23 cellular contexts compared by ENCODE assay signal in the genomic region with DNA sequence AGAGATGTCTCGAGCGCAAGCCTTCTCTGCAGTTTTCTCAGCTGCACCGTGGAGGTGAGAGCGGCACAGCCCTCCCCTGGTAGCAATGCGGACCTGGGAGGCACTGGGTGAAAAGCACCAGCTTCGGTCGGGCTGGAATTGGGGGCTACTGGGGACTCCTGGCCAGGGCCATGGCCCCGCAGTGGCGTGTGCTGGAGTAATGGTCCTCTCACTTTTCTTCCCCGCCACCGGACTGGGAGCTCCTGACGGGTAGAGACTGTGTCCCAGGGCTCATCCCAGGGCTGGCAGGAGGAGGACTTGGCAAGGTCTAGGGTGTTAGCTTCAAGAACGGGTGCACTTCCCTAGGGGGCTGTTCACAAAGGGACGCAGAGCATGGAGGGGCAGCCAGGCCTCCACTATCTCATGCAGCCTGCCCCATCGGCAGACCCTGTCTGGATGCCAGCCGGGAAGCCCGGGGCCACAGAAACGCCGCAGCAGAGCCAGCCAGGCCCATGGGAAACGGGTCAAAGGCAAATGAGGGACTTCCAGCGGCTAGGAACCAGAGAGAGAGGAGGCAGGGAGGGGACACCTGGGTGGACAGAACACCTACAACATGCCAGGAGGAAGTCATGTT.
DNase-seq lines count a peak whose midpoint lies in the region; ATAC-seq and TF ChIP-seq lines count a peak whose summit lies in the region.
"Had no signal": no experiment of that assay in that cellular context is flagged by ENCODE, and none has a peak within 500 bp of the region (broad histone marks: within the 10 kb centered on the region; RNA-seq: fewer than 3 reads in every experiment).

No MANE protein-coding gene starts in this region.

- intact Hi-C loops in esophagus muscularis mucosa (cut with DNase I) = no loop called here

- H3K4me3 ChIP-seq in esophagus muscularis mucosa = no peak overlapping the region
- no peak overlapping the region for H3K4me3 ChIP-seq in effector memory CD4-positive, alpha-beta T cell (ENCODE audit: insufficient read depth, low read depth, low read length, poor library complexity, severe bottlenecking)
- H3K4me3 ChIP-seq: A549 had no signal

- CTCF ChIA-PET in HEK293T (lab: Yijun Ruan, JAX) = no interaction called here

- no peaks in the 10 kb centered on the region for H3K36me3 ChIP-seq in esophagus muscularis mucosa
- H3K36me3 ChIP-seq in effector memory CD4-positive, alpha-beta T cell (ENCODE audit: control insufficient read depth, insufficient read depth, low read length) = no peaks in the 10 kb centered on the region

- POLR2A ChIA-PET in HEK293T (lab: Yijun Ruan, JAX) = no interaction called here

- TF ChIP-seq CTCF in esophagus muscularis mucosa (IDR thresholded peaks at IDR 0.05) = no peak

- H3K9me3 ChIP-seq in esophagus muscularis mucosa = no peaks in the 10 kb centered on the region
- no peaks in the 10 kb centered on the region for H3K9me3 ChIP-seq in effector memory CD4-positive, alpha-beta T cell (ENCODE audit: control insufficient read depth, low read length)
- H3K9me3 ChIP-seq: A549, Caco-2 had no signal

- ATAC-seq in GM18511 (IDR thresholded peaks at IDR 0.05; ENCODE audit: unreplicated experiment) = no peak
- ATAC-seq: A549; CD8-positive, alpha-beta T cell; HCT116 had no signal

- H3K4me1 ChIP-seq in esophagus muscularis mucosa = peaks cover 0 to 1% (median under 1%) of the 10 kb centered on the region in 4 donors
- no peaks in the 10 kb centered on the region for H3K4me1 ChIP-seq in effector memory CD4-positive, alpha-beta T cell (ENCODE audit: control insufficient read depth, insufficient read depth, low read length, poor library complexity, severe bottlenecking)
- H3K4me1 ChIP-seq: A549, Caco-2 had no signal

- TF ChIP-seq EP300 in esophagus muscularis mucosa (IDR thresholded peaks at IDR 0.05) = no peak

- DNase-seq in AG20443 (ENCODE audit: low spot score) = peak; percentile 8
- DNase-seq in GM03348 (ENCODE audit: low spot score) = peak; percentile 5
- peak; percentile 3 for DNase-seq in HEK293T (ENCODE audit: extremely low spot score)
- DNase-seq in esophagus muscularis mucosa (ENCODE audit: extremely low spot score) = peak; percentile 72
- no peak for DNase-seq in medulla oblongata (ENCODE audit: extremely low spot score)
- DNase-seq in effector memory CD4-positive, alpha-beta T cell = no peak
- no peak for DNase-seq in NCI-H1436 (lab: John Stamatoyannopoulos, UW)
- DNase-seq: 8988T; ACHN; Caco-2; CD4-positive, CD25-positive, alpha-beta regulatory T cell; CD8-positive, alpha-beta T cell; DMS153; DMS79; EL; GDM1; GOT3; H9; HFFc6 had no signal

- no peaks in the 10 kb centered on the region for H3K27me3 ChIP-seq in esophagus muscularis mucosa
- H3K27me3 ChIP-seq in effector memory CD4-positive, alpha-beta T cell (replicated peaks; ENCODE audit: control insufficient read depth, insufficient read depth, low read length, poor library complexity, severe bottlenecking) = no peaks in the 10 kb centered on the region

- WGBS in esophagus muscularis mucosa = 97% methylated on average over 14 of the region's 21 CpGs

- H3K27ac ChIP-seq in esophagus muscularis mucosa (replicated peaks in 1 of 4) = no peak overlapping the region
- no peak overlapping the region for H3K27ac ChIP-seq in effector memory CD4-positive, alpha-beta T cell (ENCODE audit: insufficient read depth, low read length, poor library complexity, severe bottlenecking)
- H3K27ac ChIP-seq: A549, C4-2B had no signal

- TF ChIP-seq POLR2A in esophagus muscularis mucosa (IDR thresholded peaks at IDR 0.05; ENCODE audit: low read depth) = no peak

TF ChIP-seq in HEK293T, 16 proteins besides CTCF, POLR2A, EP300 and RAD21:
- TF ChIP-seq NFRKB (IDR thresholded peaks at IDR 0.05) (no peak), SP1 (IDR thresholded peaks at IDR 0.05) (no peak), FOXA1 (IDR thresholded peaks at IDR 0.05) (no peak), SUZ12 (IDR thresholded peaks at IDR 0.05) (no peak), CTBP1 (IDR thresholded peaks at IDR 0.05; ENCODE audit: borderline replicate concordance) (no peak), ZNF384 (IDR thresholded peaks at IDR 0.05) (no peak), BHLHE40 (IDR thresholded peaks at IDR 0.05; ENCODE audit: borderline replicate concordance) (no peak)
- TF ChIP-seq, protein P1, sequence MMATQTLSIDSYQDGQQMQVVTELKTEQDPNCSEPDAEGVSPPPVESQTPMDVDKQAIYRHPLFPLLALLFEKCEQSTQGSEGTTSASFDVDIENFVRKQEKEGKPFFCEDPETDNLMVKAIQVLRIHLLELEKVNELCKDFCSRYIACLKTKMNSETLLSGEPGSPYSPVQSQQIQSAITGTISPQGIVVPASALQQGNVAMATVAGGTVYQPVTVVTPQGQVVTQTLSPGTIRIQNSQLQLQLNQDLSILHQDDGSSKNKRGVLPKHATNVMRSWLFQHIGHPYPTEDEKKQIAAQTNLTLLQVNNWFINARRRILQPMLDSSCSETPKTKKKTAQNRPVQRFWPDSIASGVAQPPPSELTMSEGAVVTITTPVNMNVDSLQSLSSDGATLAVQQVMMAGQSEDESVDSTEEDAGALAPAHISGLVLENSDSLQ (IDR thresholded peaks at IDR 0.05) = no peak

Comparison
In these comparisons a context has a peak if more than half of its experiments do, and no peak if none do; other contexts are left out.
1. DNase-seq: peak in AG20443 (single experiment), GM03348 (single experiment), HEK293T (single experiment) and esophagus muscularis mucosa (single experiment); none in medulla oblongata (single experiment), effector memory CD4-positive, alpha-beta T cell (0 of 3) and NCI-H1436 (single experiment).